In genomic region chr12:67441736-67442346, GRCh38 we compare ENCODE assay signal across 8 cellular contexts.
A peak's percentile ranks its signal among the peaks of the same experiment; 100 is the strongest.
DNase-seq lines count a peak whose midpoint lies in the region; ATAC-seq and FAIRE-seq lines count a peak whose summit lies in the region.

No MANE protein-coding gene starts in this region.

- no peak overlapping the region for H3K4me3 ChIP-seq in Jurkat, Clone E6-1 (ENCODE audit: low read length)
- H3K4me3 ChIP-seq in neuronal stem cell (ENCODE audit: low read length in 2 of 2): no peak overlapping the region

- H3K4me1 Mint-ChIP-seq in activated T-helper 17 cell treated with anti-CD3 and anti-CD28 coated beads, Interleukin-2, amount 50 U/mL, for 72 hours: peaks cover 13% of the 10 kb centered on the region

- no peak overlapping the region for H3K27ac ChIP-seq in neuronal stem cell (replicated peaks; ENCODE audit: low read length)

- no peak overlapping the region for H3K4me2 ChIP-seq in neuronal stem cell (ENCODE audit: insufficient read depth, low read length, poor library complexity, severe bottlenecking)

- FAIRE-seq in RCC 7860 (lab: Jason Lieb, UNC): peak; percentile 12

- no peak overlapping the region for H3K18ac ChIP-seq in neuronal stem cell (ENCODE audit: low read length)

- peak overlapping the region; percentile 32 for H3K4me3 Mint-ChIP-seq in activated T-helper 17 cell treated with anti-CD3 and anti-CD28 coated beads, Interleukin-2, amount 50 U/mL, for 72 hours

- no CpG with 5 or more reads among the region's 12 CpGs for WGBS in neuronal stem cell (ENCODE audit: extremely low coverage in 2 of 2, insufficient read length in 2 of 2, insufficient replicate concordance in 1 of 2), 2 donors

- H3K9me3 Mint-ChIP-seq in activated T-helper 17 cell treated with anti-CD3 and anti-CD28 coated beads, Interleukin-2, amount 50 U/mL, for 72 hours: no peaks in the 10 kb centered on the region

- no peak overlapping the region for H2AK5ac ChIP-seq in neuronal stem cell (ENCODE audit: low read depth, low read length)

- no peak overlapping the region for H4K8ac ChIP-seq in neuronal stem cell (ENCODE audit: low read depth, low read length)

- no peak overlapping the region for H4K91ac ChIP-seq in neuronal stem cell (ENCODE audit: low read depth, low read length, poor library complexity)

- DNase-seq in DMS114 treated with DMSO at 0.1 percent for 48 hours (lab: John Stamatoyannopoulos, UW; ENCODE audit: unreplicated experiment) (peak; percentile 63), RCC 7860 (ENCODE audit: low spot score) (peak; percentile 64), fibroblast of the conjunctiva (ENCODE audit: low read depth) (peak; percentile 61), neuronal stem cell (ENCODE audit: low spot score) (peak; percentile 69), superior temporal gyrus (ENCODE audit: extremely low spot score) (peak; percentile 86)
- peak; percentile 70 for DNase-seq in Jurkat, Clone E6-1 (ENCODE audit: low read depth, low spot score)

- no peaks in the 10 kb centered on the region for H3K9me3 ChIP-seq in neuronal stem cell (replicated peaks in 1 of 2; ENCODE audit: control insufficient read depth in 2 of 2, insufficient read depth in 1 of 2, low read depth in 1 of 2, low read length in 2 of 2)

- H3K36me3 Mint-ChIP-seq in activated T-helper 17 cell treated with anti-CD3 and anti-CD28 coated beads, Interleukin-2, amount 50 U/mL, for 72 hours (ENCODE audit: low read depth): no peaks in the 10 kb centered on the region

- no peaks in the 10 kb centered on the region for H3K79me1 ChIP-seq in neuronal stem cell (ENCODE audit: low read depth, low read length)

- H2BK5ac ChIP-seq in neuronal stem cell (ENCODE audit: low read length): no peak overlapping the region

- H3K27me3 Mint-ChIP-seq in activated T-helper 17 cell treated with anti-CD3 and anti-CD28 coated beads, Interleukin-2, amount 50 U/mL, for 72 hours: no peaks in the 10 kb centered on the region

- H3K9ac ChIP-seq in neuronal stem cell (ENCODE audit: low read depth, low read length, poor library complexity): no peak overlapping the region

- H3K23ac ChIP-seq in neuronal stem cell (ENCODE audit: low read depth, low read length, poor library complexity): no peak overlapping the region

- no peaks in the 10 kb centered on the region for H3K27me3 ChIP-seq in neuronal stem cell (ENCODE audit: control insufficient read depth in 3 of 3, insufficient read depth in 3 of 3, low read depth in 1 of 3, low read length in 3 of 3)

- peaks cover 0 to 1% of the 10 kb centered on the region in 2 donors for H3K4me1 ChIP-seq in neuronal stem cell (ENCODE audit: control insufficient read depth in 2 of 2, insufficient read depth in 1 of 2, low read depth in 1 of 2, low read length in 2 of 2)

- H2BK15ac ChIP-seq in neuronal stem cell (ENCODE audit: low read length): no peak overlapping the region

- peak overlapping the region; percentile 61 for H2AFZ ChIP-seq in neuronal stem cell (ENCODE audit: low read length)

- peak overlapping the region; percentile 14 for H2BK12ac ChIP-seq in neuronal stem cell (ENCODE audit: low read length)

- H3K4ac ChIP-seq in neuronal stem cell (ENCODE audit: low read length): no peak overlapping the region

- no peaks in the 10 kb centered on the region for H3K36me3 ChIP-seq in neuronal stem cell (replicated peaks in 1 of 2; ENCODE audit: control insufficient read depth in 2 of 2, insufficient read depth in 2 of 2, low read length in 2 of 2)

- peak overlapping the region; percentile 13 for H3K27ac Mint-ChIP-seq in activated T-helper 17 cell treated with anti-CD3 and anti-CD28 coated beads, Interleukin-2, amount 50 U/mL, for 72 hours

- no peak overlapping the region for H3K14ac ChIP-seq in neuronal stem cell (ENCODE audit: low read length)

- no peak overlapping the region for H2BK120ac ChIP-seq in neuronal stem cell (ENCODE audit: low read depth, low read length)

- ATAC-seq in GM21529 (IDR thresholded peaks at IDR 0.05; ENCODE audit: unreplicated experiment): peak; percentile 97
- peak; percentile 85 for ATAC-seq in activated T-helper 17 cell treated with anti-CD3 and anti-CD28 coated beads, Interleukin-2, amount 50 U/mL, for 72 hours (replicated peaks)
